27 cellular contexts compared by ENCODE assay signal in the genomic region with DNA sequence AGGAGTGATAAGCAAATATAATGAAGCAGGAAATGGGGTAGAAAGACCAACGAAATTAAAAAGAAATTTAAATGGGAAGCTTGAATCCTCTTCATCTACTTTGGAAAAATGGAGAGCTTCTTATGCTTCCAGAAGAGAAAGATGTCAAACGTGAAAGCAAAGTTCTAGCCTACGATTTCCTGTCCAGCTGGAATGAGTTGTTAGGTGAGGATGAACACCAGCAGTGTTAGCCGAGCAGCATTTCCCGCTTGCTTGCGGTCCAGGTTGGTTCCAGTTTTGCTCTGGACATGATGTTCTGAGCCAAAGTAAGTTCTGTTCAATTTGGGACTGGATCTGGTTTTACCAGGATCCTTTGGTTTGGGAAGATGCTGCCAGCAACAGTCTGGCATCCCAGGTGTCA.
DNase-seq lines count a peak whose midpoint lies in the region; ATAC-seq and TF ChIP-seq lines count a peak whose summit lies in the region.
"Had no signal": no experiment of that assay in that cellular context is flagged by ENCODE, and none has a peak within 500 bp of the region (broad histone marks: within the 10 kb centered on the region; RNA-seq: fewer than 3 reads in every experiment).

No MANE protein-coding gene starts in this region.

- no peaks in the 10 kb centered on the region for H3K36me3 ChIP-seq in ACC112 (ENCODE audit: insufficient read depth, low read length)
- H3K36me3 ChIP-seq in colonic mucosa = no peaks in the 10 kb centered on the region
- no peaks in the 10 kb centered on the region for H3K36me3 ChIP-seq in parathyroid adenoma (ENCODE audit: control insufficient read depth, insufficient read depth, low read length)
- H3K36me3 ChIP-seq: BLaER1 treated with 17β-estradiol and CSF1 and Interleukin-3, amounts not matched to agents 10 nM and 100 nM; cardiac muscle cell; Peyer's patch; sigmoid colon; tibial nerve had no signal

- intact Hi-C loops in colonic mucosa (cut with DNase I) = no loop called here

- DNase-seq in M059J (ENCODE audit: low read depth) = peak; percentile 56
- no peak for DNase-seq in colonic mucosa
- no peak for DNase-seq in caudate nucleus (lab: John Stamatoyannopoulos, UW)
- no peak for DNase-seq in NAMALWA (ENCODE audit: low spot score)
- no peak for DNase-seq in hepatic stellate cell (ENCODE audit: low spot score)
- DNase-seq: ACHN; activated CD4-positive, alpha-beta T cell treated with anti-CD3 and anti-CD28 coated beads, Interleukin-2, amount 50 U/mL, for 48 hours; dorsolateral prefrontal cortex; Karpas-422; NCI-H1048; NCI-H1694; NCI-H524; NK-92 treated with Interleukin-12 subunit alpha and Interleukin-12 subunit beta, amount 100 ng/mL, for 24 hours; Peyer's patch; sigmoid colon; stimulated activated CD8-positive, alpha-beta memory T cell treated with anti-CD3 and anti-CD28 coated beads, Interleukin-4, amount 100 ng/mL, for 48 hours; T-cell had no signal

- H3K4me1 ChIP-seq in ACC112 (ENCODE audit: control insufficient read depth, insufficient read depth, low read length, unreplicated experiment) (no peaks in the 10 kb centered on the region), colonic mucosa (no peaks in the 10 kb centered on the region), parathyroid adenoma (peaks cover 2% of the 10 kb centered on the region)
- H3K4me1 ChIP-seq: Peyer's patch had no signal

- no peaks in the 10 kb centered on the region for H3K79me2 ChIP-seq in ACC112 (ENCODE audit: control insufficient read depth, insufficient read depth, low read length, unreplicated experiment)
- H3K79me2 ChIP-seq in parathyroid adenoma = no peaks in the 10 kb centered on the region

- TF ChIP-seq CTCF in colonic mucosa (IDR thresholded peaks at IDR 0.05) (no peak), parathyroid adenoma (IDR thresholded peaks at IDR 0.05) (no peak)

- ATAC-seq in GM21390 (IDR thresholded peaks at IDR 0.05; ENCODE audit: unreplicated experiment) = no peak
- ATAC-seq: activated CD4-positive, CD25-positive, alpha-beta regulatory T cell treated with anti-CD3 and anti-CD28 coated beads, Interleukin-2, amount 50 U/mL, for 24 hours; activated T-helper 17 cell treated with anti-CD3 and anti-CD28 coated beads, Interleukin-2, amount 50 U/mL, for 72 hours; T-cell had no signal

- H2AFZ ChIP-seq in ACC112 (ENCODE audit: low read length, unreplicated experiment) (peak overlapping the region; percentile 72), parathyroid adenoma (peak overlapping the region; percentile 13)

- H3K9ac ChIP-seq in colonic mucosa (ENCODE audit: low read depth in 2 of 2, low read length in 2 of 2) (no peak overlapping the region), parathyroid adenoma (no peak overlapping the region)
- H3K9ac ChIP-seq: BLaER1 treated with 17β-estradiol and CSF1 and Interleukin-3, amounts not matched to agents 10 nM and 100 nM had no signal

- H3K27ac ChIP-seq in ACC112 (ENCODE audit: low read depth, low read length) = no peak overlapping the region
- peak overlapping the region; percentile 14 for H3K27ac ChIP-seq in colonic mucosa
- no peak overlapping the region for H3K27ac ChIP-seq in parathyroid adenoma
- H3K27ac ChIP-seq in caudate nucleus (ENCODE audit: low read depth, low read length) = no peak overlapping the region
- H3K27ac ChIP-seq: BLaER1 treated with 17β-estradiol and CSF1 and Interleukin-3, amounts not matched to agents 10 nM and 100 nM; cardiac muscle cell; dorsolateral prefrontal cortex; HL-60; Peyer's patch; sigmoid colon had no signal

- no peaks in the 10 kb centered on the region for H3K9me3 ChIP-seq in colonic mucosa
- no peaks in the 10 kb centered on the region for H3K9me3 ChIP-seq in parathyroid adenoma (ENCODE audit: control insufficient read depth, low read length)
- H3K9me3 ChIP-seq: BLaER1 treated with 17β-estradiol and CSF1 and Interleukin-3, amounts not matched to agents 10 nM and 100 nM; Peyer's patch; sigmoid colon; tibial nerve had no signal

- H3K27me3 ChIP-seq in ACC112 (ENCODE audit: insufficient read depth, low read length) (no peaks in the 10 kb centered on the region), colonic mucosa (no peaks in the 10 kb centered on the region), parathyroid adenoma (ENCODE audit: control insufficient read depth, insufficient read depth, low read length) (no peaks in the 10 kb centered on the region)
- H3K27me3 ChIP-seq: BLaER1 treated with 17β-estradiol and CSF1 and Interleukin-3, amounts not matched to agents 10 nM and 100 nM; cardiac muscle cell; dorsolateral prefrontal cortex; Peyer's patch; sigmoid colon; tibial nerve had no signal

- H3K4me3 ChIP-seq in ACC112 (ENCODE audit: low read depth, low read length) (peak overlapping the region; percentile 63), colonic mucosa (no peak overlapping the region), parathyroid adenoma (ENCODE audit: low read depth, low read length) (no peak overlapping the region)
- H3K4me3 ChIP-seq: BLaER1 treated with 17β-estradiol and CSF1 and Interleukin-3, amounts not matched to agents 10 nM and 100 nM; cardiac muscle cell; dorsolateral prefrontal cortex; lung; Peyer's patch; sigmoid colon had no signal

- no peak overlapping the region for H3K4me2 ChIP-seq in parathyroid adenoma (ENCODE audit: low read length)
